Comparison of ENCODE assay signal across 20 cellular contexts in the genomic region with DNA sequence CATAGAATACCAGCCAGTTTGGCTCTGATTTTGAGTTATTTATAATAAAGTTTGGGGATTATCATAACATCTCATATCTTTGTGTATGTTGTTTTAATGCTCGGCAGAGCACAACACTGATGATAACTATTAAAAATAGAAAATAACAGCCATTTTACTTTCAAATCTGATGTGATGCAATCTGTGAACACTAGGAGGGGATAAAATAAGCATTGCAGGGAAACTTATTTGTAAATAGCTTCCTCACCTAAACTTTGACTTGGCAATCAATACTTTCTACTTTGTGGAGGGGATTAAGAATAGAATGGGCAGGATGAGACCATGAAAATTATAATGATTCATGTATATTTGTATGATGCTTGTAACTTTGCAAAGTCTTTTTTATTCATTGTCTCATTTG. TPM values are rescaled to one million over a fixed set of nuclear protein-coding genes. Genes with fewer than 3 reads are reported as not detected.
A peak's percentile ranks its signal among the peaks of the same experiment; 100 is the strongest.
DNase-seq lines count a peak whose midpoint lies in the region; ATAC-seq and TF ChIP-seq lines count a peak whose summit lies in the region.
"Had no signal": no experiment of that assay in that cellular context is flagged by ENCODE, and none has a peak within 500 bp of the region (broad histone marks: within the 10 kb centered on the region; RNA-seq: fewer than 3 reads in every experiment).

No MANE protein-coding gene starts in this region.

- no peak overlapping the region for H2AFZ ChIP-seq in IMR-90 (replicated peaks; ENCODE audit: low read length, poor library complexity)
- H2AFZ ChIP-seq: parathyroid adenoma had no signal

- no peak overlapping the region for H4K5ac ChIP-seq in IMR-90 (ENCODE audit: low read depth, low read length)

- peaks cover 39% of the 10 kb centered on the region for H3K36me3 Mint-ChIP-seq in memory B cell
- H3K36me3 Mint-ChIP-seq in activated T-helper 1 cell treated with anti-CD3 and anti-CD28 coated beads, Interleukin-12 subunit alpha, Interleukin-12 subunit beta, Interleukin-2, Interleukin-4 antibody, amounts not matched to agents 30 ng/mL and 10 ng/mL and 1 ng/mL, durations not matched to agents 14 hours and 24 hours and 36 hours (ENCODE audit: low read depth), result peaks cover 54% of the 10 kb centered on the region

- no peaks in the 10 kb centered on the region for H3K9me3 Mint-ChIP-seq in memory B cell
- H3K9me3 Mint-ChIP-seq in activated T-helper 1 cell treated with anti-CD3 and anti-CD28 coated beads, Interleukin-12 subunit alpha, Interleukin-12 subunit beta, Interleukin-2, Interleukin-4 antibody, amounts not matched to agents 30 ng/mL and 10 ng/mL and 1 ng/mL, durations not matched to agents 14 hours and 24 hours and 36 hours, result no peaks in the 10 kb centered on the region
- H3K9me3 Mint-ChIP-seq: IgD-negative memory B cell, T-cell had no signal

- no peak overlapping the region for H3K23ac ChIP-seq in IMR-90 (ENCODE audit: low read depth, low read length)

- no peak overlapping the region for H3K4me2 ChIP-seq in IMR-90 (ENCODE audit: low read depth, low read length)

- no peaks in the 10 kb centered on the region; the same call in 1 of the 2 replicates for H3K9me1 ChIP-seq in IMR-90 (ENCODE audit: insufficient read depth, low read length)

- no peak overlapping the region for H3K9ac ChIP-seq in IMR-90 (ENCODE audit: low read depth, low read length)
- H3K9ac ChIP-seq: parathyroid adenoma had no signal

- dilution Hi-C loops in IMR-90 (cut with HindIII; ENCODE audit: low sequenced_read_pairs, unreplicated experiment), result no loop called here

- in situ Hi-C loops in IMR-90 (cut with MboI; ENCODE audit: low sequenced_read_pairs), result no loop called here

- H3K4ac ChIP-seq in IMR-90 (ENCODE audit: low read depth, low read length), result no peak overlapping the region

- TF ChIP-seq POLR2A in IMR-90 (IDR thresholded peaks at IDR 0.05; ENCODE audit: low read depth, low read length), result no peak
- TF ChIP-seq POLR2A in erythroblast (IDR thresholded peaks at IDR 0.05; ENCODE audit: low read length), result no peak

- ATAC-seq in IMR-90 (ENCODE audit: low read depth) (no peak), memory B cell (ENCODE audit: low read depth) (no peak), GM18907 (IDR thresholded peaks at IDR 0.05; ENCODE audit: unreplicated experiment) (no peak)
- ATAC-seq: T-cell, WTC11 had no signal

- no peaks in the 10 kb centered on the region for H4K20me1 ChIP-seq in IMR-90 (ENCODE audit: insufficient read depth, low read length)

- no peak overlapping the region for H3K4me3 ChIP-seq in IMR-90 (ENCODE audit: insufficient read depth, low read depth, low read length)
- H3K4me3 ChIP-seq: HAP-1, skin epidermis had no signal

- CTCF ChIA-PET in IMR-90 (lab: Yijun Ruan, JAX), result no interaction called here

- H3K27ac ChIP-seq in C4-2B (no peak overlapping the region), IMR-90 (ENCODE audit: insufficient read depth, low read length) (no peak overlapping the region), angular gyrus (ENCODE audit: low read depth, low read length) (peak overlapping the region; percentile 46)
- H3K27ac ChIP-seq: parathyroid adenoma, skin epidermis had no signal

- no peak overlapping the region for H2BK5ac ChIP-seq in IMR-90 (ENCODE audit: low read depth, low read length, poor library complexity, severe bottlenecking)

- no peak overlapping the region for H3K4me3 Mint-ChIP-seq in memory B cell
- H3K4me3 Mint-ChIP-seq in activated T-helper 1 cell treated with anti-CD3 and anti-CD28 coated beads, Interleukin-12 subunit alpha, Interleukin-12 subunit beta, Interleukin-2, Interleukin-4 antibody, amounts not matched to agents 30 ng/mL and 10 ng/mL and 1 ng/mL, durations not matched to agents 14 hours and 24 hours and 36 hours, result no peak overlapping the region
- H3K4me3 Mint-ChIP-seq: B cell, IgD-negative memory B cell, T-cell, WTC11 had no signal

- no peak overlapping the region for H2AK5ac ChIP-seq in IMR-90 (ENCODE audit: low read depth, low read length)

- no peaks in the 10 kb centered on the region for H3K27me3 Mint-ChIP-seq in memory B cell
- H3K27me3 Mint-ChIP-seq in activated T-helper 1 cell treated with anti-CD3 and anti-CD28 coated beads, Interleukin-12 subunit alpha, Interleukin-12 subunit beta, Interleukin-2, Interleukin-4 antibody, amounts not matched to agents 30 ng/mL and 10 ng/mL and 1 ng/mL, durations not matched to agents 14 hours and 24 hours and 36 hours (ENCODE audit: insufficient read depth), result no peaks in the 10 kb centered on the region
- H3K27me3 Mint-ChIP-seq: B cell, IgD-negative memory B cell, T-cell had no signal

- BruUV-seq in IMR-90 (replicated peaks; lab: Mats Ljungman, UMichigan), result no TSS peak

- H3K36me3 ChIP-seq in IMR-90 (ENCODE audit: control insufficient read depth, insufficient read depth, low read length), result peaks cover 31% of the 10 kb centered on the region

- no peak overlapping the region for H4K8ac ChIP-seq in IMR-90 (ENCODE audit: low read depth in 2 of 2, low read length in 2 of 2)

- no peak overlapping the region for H3K56ac ChIP-seq in IMR-90 (ENCODE audit: extremely low read depth, insufficient read depth, low read length)

- no peak overlapping the region for H3K14ac ChIP-seq in IMR-90 (replicated peaks; ENCODE audit: low read depth, low read length)

- no peak overlapping the region for H2BK120ac ChIP-seq in IMR-90 (ENCODE audit: low read depth, low read length)

- intact Hi-C loops in IMR-90 (cut with micrococcal nuclease), result no loop called here
- intact Hi-C loops in activated T-helper 1 cell treated with anti-CD3 and anti-CD28 coated beads, Interleukin-12 subunit alpha, Interleukin-12 subunit beta, Interleukin-2, Interleukin-4 antibody, amounts not matched to agents 30 ng/mL and 10 ng/mL and 1 ng/mL, durations not matched to agents 14 hours and 24 hours and 36 hours (cut with micrococcal nuclease), result loop anchor here (5.0 kb wide), 1 partner anchor 35 kb away; no protein-coding TSS in a partner anchor

- H3K27ac Mint-ChIP-seq in memory B cell, result peak overlapping the region; percentile 69
- no peak overlapping the region for H3K27ac Mint-ChIP-seq in activated T-helper 1 cell treated with anti-CD3 and anti-CD28 coated beads, Interleukin-12 subunit alpha, Interleukin-12 subunit beta, Interleukin-2, Interleukin-4 antibody, amounts not matched to agents 30 ng/mL and 10 ng/mL and 1 ng/mL, durations not matched to agents 14 hours and 24 hours and 36 hours
- H3K27ac Mint-ChIP-seq: B cell, WTC11 had no signal

- H4K91ac ChIP-seq in IMR-90 (ENCODE audit: insufficient read depth, low read depth, low read length), result no peak overlapping the region

- WGBS in IMR-90 (ENCODE audit: extremely low coverage in 2 of 2, insufficient read length in 1 of 2), 2 experiments, result no CpG with 5 or more reads among the region's 1 CpG

- TF ChIP-seq CTCF in C4-2B (conservative IDR thresholded peaks at IDR 0.05), result peak; percentile 28
- 0 out of 2 replicates have a peak, but pooled peaks have one; percentile 7 for TF ChIP-seq CTCF in IMR-90 (conservative IDR thresholded peaks at IDR 0.05; ENCODE audit: low read depth, low read length)

- no peak overlapping the region for H2AK9ac ChIP-seq in IMR-90 (replicated peaks; ENCODE audit: low read depth, low read length, poor library complexity)

- H3K18ac ChIP-seq in IMR-90 (ENCODE audit: low read depth, low read length), result no peak overlapping the region

- H3K9me3 ChIP-seq in IMR-90 (ENCODE audit: control insufficient read depth, insufficient read depth, low read length), result no peaks in the 10 kb centered on the region
- H3K9me3 ChIP-seq: HAP-1 had no signal

- H3K4me1 Mint-ChIP-seq in memory B cell, result peaks cover 3% of the 10 kb centered on the region
- peaks cover 10% of the 10 kb centered on the region for H3K4me1 Mint-ChIP-seq in activated T-helper 1 cell treated with anti-CD3 and anti-CD28 coated beads, Interleukin-12 subunit alpha, Interleukin-12 subunit beta, Interleukin-2, Interleukin-4 antibody, amounts not matched to agents 30 ng/mL and 10 ng/mL and 1 ng/mL, durations not matched to agents 14 hours and 24 hours and 36 hours (ENCODE audit: low read depth)
- H3K4me1 Mint-ChIP-seq: B cell, IgD-negative memory B cell, T-cell had no signal

- DNase-seq in IMR-90, result no peak
- DNase-seq in memory B cell (ENCODE audit: low spot score in 2 of 2), result no peak
- no peak for DNase-seq in activated T-helper 1 cell treated with anti-CD3 and anti-CD28 coated beads, Interleukin-12 subunit alpha, Interleukin-12 subunit beta, Interleukin-2, Interleukin-4 antibody, amounts not matched to agents 30 ng/mL and 10 ng/mL and 1 ng/mL, durations not matched to agents 14 hours and 24 hours and 36 hours (ENCODE audit: low spot score)
- DNase-seq in DMS79 (lab: John Stamatoyannopoulos, UW), result no peak
- DNase-seq in erythroblast (lab: John Stamatoyannopoulos, UW), result no peak
- DNase-seq: DMS79 treated with DMSO at 0.1 percent for 48 hours; islet precursor cell; NCI-H1694 treated with DMSO at 0.1 percent for 48 hours; NCI-H524; stimulated activated naive CD4-positive, alpha-beta T cell treated with Interleukin-2 at 50 U/mL for 16 hours; T-cell had no signal

- no peaks in the 10 kb centered on the region for H3K4me1 ChIP-seq in IMR-90 (ENCODE audit: control insufficient read depth, insufficient read depth, low read length)

- no peak overlapping the region for H2BK20ac ChIP-seq in IMR-90 (ENCODE audit: low read depth, low read length)

- H2BK15ac ChIP-seq in IMR-90 (ENCODE audit: low read depth, low read length), result no peak overlapping the region

- peaks cover 0 to 4% of the 10 kb centered on the region in 2 experiments; a peak in 3 of 4 replicates for H3K79me1 ChIP-seq in IMR-90 (ENCODE audit: low read depth in 1 of 2, low read length in 2 of 2)

- no peak for TF ChIP-seq RAD21 in IMR-90 (IDR thresholded peaks at IDR 0.05; ENCODE audit: low read length)

- POLR2A ChIA-PET in IMR-90 (lab: Charles Lee; ENCODE audit: unreplicated experiment), result no interaction called here

- H3K27me3 ChIP-seq in IMR-90 (ENCODE audit: control insufficient read depth, insufficient read depth, low read length), result no peaks in the 10 kb centered on the region

TF ChIP-seq in IMR-90, 13 proteins besides CTCF, POLR2A, EP300 and RAD21 (continues in another document):
- peak; percentile 65 for TF ChIP-seq CEBPB (IDR thresholded peaks at IDR 0.05; ENCODE audit: low read depth, low read length)

RNA-seq across cellular contexts. Expression of gene USP14, which starts 54.4 kb away (rescaled TPM):
- 11.5 and 25.8 TPM in 2 replicates for total RNA-seq in IMR-90 (2012; rRNA removed)
- polyA plus RNA-seq in IMR-90 (2012; rRNA removed), result 26.7 and 32.4 TPM in 2 replicates
- polyA plus RNA-seq in IMR-90 (2012; cell fraction: cytosol; rRNA removed), result 5.0 and 6.3 TPM in 2 replicates
- polyA plus RNA-seq in IMR-90 (2012; cell fraction: nucleus; rRNA removed; ENCODE audit: low replicate concordance), result 4.2 and 22.0 TPM in 2 replicates
- total RNA-seq in activated T-helper 1 cell treated with anti-CD3 and anti-CD28 coated beads, Interleukin-12 subunit alpha, Interleukin-12 subunit beta, Interleukin-2, Interleukin-4 antibody, amounts not matched to agents 30 ng/mL and 10 ng/mL and 1 ng/mL, durations not matched to agents 14 hours and 24 hours and 36 hours, result 95.3 and 99.6 TPM in 2 replicates

RNA-seq across cellular contexts. Expression of gene THOC1, which starts 55.1 kb away (rescaled TPM):
- total RNA-seq in IMR-90 (2012; rRNA removed), result 13.3 and 27.2 TPM in 2 replicates
- 14.1 and 15.8 TPM in 2 replicates for polyA plus RNA-seq in IMR-90 (2012; rRNA removed)
- polyA plus RNA-seq in IMR-90 (2012; cell fraction: cytosol; rRNA removed), result 0.35 and 0.88 TPM in 2 replicates
- polyA plus RNA-seq in IMR-90 (2012; cell fraction: nucleus; rRNA removed; ENCODE audit: low replicate concordance), result 3.1 and 32.8 TPM in 2 replicates
- total RNA-seq in activated T-helper 1 cell treated with anti-CD3 and anti-CD28 coated beads, Interleukin-12 subunit alpha, Interleukin-12 subunit beta, Interleukin-2, Interleukin-4 antibody, amounts not matched to agents 30 ng/mL and 10 ng/mL and 1 ng/mL, durations not matched to agents 14 hours and 24 hours and 36 hours, result 69.9 and 76.8 TPM in 2 replicates
